2 cellular contexts compared by ENCODE assay signal in genomic region chr11:120350637-120351036, GRCh38.
TF ChIP-seq lines count a peak whose summit lies in the region.

No MANE protein-coding gene starts in this region.

TF ChIP-seq in HCT116, 20 proteins besides CTCF, POLR2A, EP300 and RAD21:
- TF ChIP-seq YY1 (IDR thresholded peaks at IDR 0.05; ENCODE audit: extremely low read depth, insufficient replicate concordance, low read depth, low read length) (no peak), ZFX (IDR thresholded peaks at IDR 0.05) (no peak), TCF7L2 (IDR thresholded peaks at IDR 0.05; ENCODE audit: borderline replicate concordance, extremely low read depth, insufficient read depth, insufficient read length) (no peak), ELF1 (IDR thresholded peaks at IDR 0.05; ENCODE audit: borderline replicate concordance, low read depth) (no peak), REST (IDR thresholded peaks at IDR 0.05; ENCODE audit: low read depth) (no peak), ZNF274 (IDR thresholded peaks at IDR 0.05; ENCODE audit: low read depth, low read length) (no peak), SIN3A (IDR thresholded peaks at IDR 0.05; ENCODE audit: low read depth) (no peak), JUND (IDR thresholded peaks at IDR 0.05) (0 out of 2 replicates have a peak, but pooled peaks have one; percentile 29), EZH2 (IDR thresholded peaks at IDR 0.05) (no peak), SRF (IDR thresholded peaks at IDR 0.05; ENCODE audit: low read depth) (no peak), EGR1 (IDR thresholded peaks at IDR 0.05; ENCODE audit: low read depth) (no peak), FOSL1 (IDR thresholded peaks at IDR 0.05; ENCODE audit: low read depth) (peak; percentile 45; the same call in 1 of the 2 replicates), ZBTB33 (IDR thresholded peaks at IDR 0.05; ENCODE audit: extremely low read depth, insufficient replicate concordance, low read length) (no peak), CBX3 (IDR thresholded peaks at IDR 0.05; ENCODE audit: low read depth) (no peak), CEBPB (IDR thresholded peaks at IDR 0.05; ENCODE audit: low read depth) (no peak), SP1 (IDR thresholded peaks at IDR 0.05; ENCODE audit: low read depth) (peak; percentile 33; the same call in 1 of the 2 replicates), POLR2AphosphoS5 (IDR thresholded peaks at IDR 0.05; ENCODE audit: low read depth, low read length) (no peak)
- TF ChIP-seq, protein P1, sequence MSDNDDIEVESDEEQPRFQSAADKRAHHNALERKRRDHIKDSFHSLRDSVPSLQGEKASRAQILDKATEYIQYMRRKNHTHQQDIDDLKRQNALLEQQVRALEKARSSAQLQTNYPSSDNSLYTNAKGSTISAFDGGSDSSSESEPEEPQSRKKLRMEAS (IDR thresholded peaks at IDR 0.05): no peak
- TF ChIP-seq, protein P2, sequence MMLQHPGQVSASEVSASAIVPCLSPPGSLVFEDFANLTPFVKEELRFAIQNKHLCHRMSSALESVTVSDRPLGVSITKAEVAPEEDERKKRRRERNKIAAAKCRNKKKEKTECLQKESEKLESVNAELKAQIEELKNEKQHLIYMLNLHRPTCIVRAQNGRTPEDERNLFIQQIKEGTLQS (IDR thresholded peaks at IDR 0.05): no peak

TF ChIP-seq in HepG2, 621 proteins besides CTCF, POLR2A, EP300 and RAD21:
- TF ChIP-seq FOXO1 (CRISPR knock-in tag; IDR thresholded peaks at IDR 0.05) (no peak), ZNF335 (CRISPR knock-in tag; IDR thresholded peaks at IDR 0.05) (no peak)
